ENCODE assay signal across 1 cellular context in genomic region chr15:60370105-60370803, GRCh38.
TF ChIP-seq lines count a peak whose summit lies in the region.

No MANE protein-coding gene starts in this region.

TF ChIP-seq in SK-N-SH, 30 proteins besides CTCF, POLR2A, EP300 and RAD21 (continued from another document):
- TF ChIP-seq RXRA (IDR thresholded peaks at IDR 0.05; ENCODE audit: borderline replicate concordance, low read depth) (no peak), CHD2 (IDR thresholded peaks at IDR 0.05; ENCODE audit: low read length, partially characterized antibody) (no peak), TEAD4 (IDR thresholded peaks at IDR 0.05; ENCODE audit: borderline replicate concordance, insufficient read depth) (no peak)
